Comparison of ENCODE assay signal across 17 cellular contexts in the genomic region with DNA sequence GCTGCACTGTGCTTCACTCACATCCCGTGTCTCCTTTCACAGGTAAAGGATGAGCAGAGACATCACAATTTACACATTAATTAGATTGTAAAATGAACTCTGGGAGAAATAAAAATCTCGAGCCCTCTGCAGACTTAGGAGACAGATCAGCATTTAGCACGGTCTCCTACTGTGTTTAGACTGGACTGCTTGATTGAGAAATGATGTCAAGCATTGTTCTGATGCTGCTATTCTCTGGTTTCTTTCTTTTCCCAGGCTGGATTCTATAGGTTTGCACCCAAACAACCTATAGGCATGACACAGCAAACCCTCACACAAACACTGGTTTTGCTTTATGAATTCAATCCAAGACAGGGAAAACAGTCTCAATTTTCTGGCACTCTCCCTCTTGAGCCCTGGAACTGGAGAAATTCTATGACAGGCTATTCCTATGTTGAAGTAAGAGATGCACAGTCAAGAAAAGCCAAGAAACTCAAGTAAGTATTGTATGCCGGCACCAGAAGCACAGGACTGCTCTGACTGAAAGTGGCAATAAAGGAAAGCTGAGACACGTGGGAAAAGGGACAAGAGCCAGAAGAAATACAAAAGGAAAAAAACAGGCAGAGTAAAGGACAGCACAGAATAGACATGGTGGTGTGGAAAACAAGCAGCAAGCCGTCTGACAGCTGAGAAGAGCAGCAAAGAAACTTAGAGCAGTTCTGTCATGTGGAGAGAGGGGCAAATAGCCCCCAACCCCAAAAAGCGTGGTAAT. TPM values are rescaled to one million over a fixed set of nuclear protein-coding genes. Genes with fewer than 3 reads are reported as not detected.
"Had no signal": no experiment of that assay in that cellular context is flagged by ENCODE, and none has a peak within 500 bp of the region (broad histone marks: within the 10 kb centered on the region; RNA-seq: fewer than 3 reads in every experiment).

No MANE protein-coding gene starts in this region.

- H3K27me3 ChIP-seq: ascending aorta, cardiac muscle cell, colonic mucosa, gastroesophageal sphincter, right atrium auricular region, suprapubic skin, upper lobe of left lung had no signal

- H3K27ac ChIP-seq: ascending aorta, cardiac muscle cell, colonic mucosa, gastroesophageal sphincter, left ventricle myocardium inferior, right atrium auricular region, suprapubic skin, upper lobe of left lung had no signal

- ATAC-seq: activated CD4-positive, CD25-positive, alpha-beta regulatory T cell treated with anti-CD3 and anti-CD28 coated beads, Interleukin-2, amount 50 U/mL, for 24 hours; gastroesophageal sphincter had no signal

- H3K4me3 ChIP-seq: ascending aorta, cardiac muscle cell, colonic mucosa, gastroesophageal sphincter, left ventricle myocardium inferior, right atrium auricular region, suprapubic skin, upper lobe of left lung had no signal

- H3K4me3 Mint-ChIP-seq: activated naive CD8-positive, alpha-beta T cell treated with anti-CD3 and anti-CD28 coated beads, Interleukin-2, amount 10 ng/mL, durations not matched to agents 7 days and 5 days; memory B cell; neural crest cell had no signal

- H3K27ac Mint-ChIP-seq: activated naive CD8-positive, alpha-beta T cell treated with anti-CD3 and anti-CD28 coated beads, Interleukin-2, amount 10 ng/mL, durations not matched to agents 7 days and 5 days; memory B cell had no signal

- H3K4me1 ChIP-seq: ascending aorta, colonic mucosa, gastroesophageal sphincter, left ventricle myocardium inferior, right atrium auricular region, suprapubic skin, upper lobe of left lung had no signal

- H3K9me3 ChIP-seq: ascending aorta, colonic mucosa, gastroesophageal sphincter, suprapubic skin, upper lobe of left lung had no signal

- H3K36me3 ChIP-seq: ascending aorta, cardiac muscle cell, colonic mucosa, gastroesophageal sphincter, left ventricle myocardium inferior, right atrium auricular region, suprapubic skin, upper lobe of left lung had no signal

- H3K4me1 Mint-ChIP-seq: activated naive CD8-positive, alpha-beta T cell treated with anti-CD3 and anti-CD28 coated beads, Interleukin-2, amount 10 ng/mL, durations not matched to agents 7 days and 5 days; memory B cell had no signal

- DNase-seq: activated effector memory CD4-positive, alpha-beta T cell treated with anti-CD3 and anti-CD28 coated beads, Interleukin-2, amount 50 U/mL, for 16 hours; activated naive CD8-positive, alpha-beta T cell treated with anti-CD3 and anti-CD28 coated beads, Interleukin-2, amount 10 ng/mL, durations not matched to agents 7 days and 5 days; activated T-cell treated with anti-CD3 and anti-CD28 coated beads, Interleukin-2, amount 50 U/mL, for 1 hour; colonic mucosa; kidney; left ventricle myocardium inferior; posterior cingulate gyrus; stimulated activated naive CD4-positive, alpha-beta T cell; upper lobe of left lung had no signal

RNA-seq across cellular contexts. Expression of a gene that starts 24.8 kb away (rescaled TPM):
- total RNA-seq: cardiac muscle cell, neural crest cell had no signal
